Comparison of ENCODE assay signal across 8 cellular contexts in the genomic region with DNA sequence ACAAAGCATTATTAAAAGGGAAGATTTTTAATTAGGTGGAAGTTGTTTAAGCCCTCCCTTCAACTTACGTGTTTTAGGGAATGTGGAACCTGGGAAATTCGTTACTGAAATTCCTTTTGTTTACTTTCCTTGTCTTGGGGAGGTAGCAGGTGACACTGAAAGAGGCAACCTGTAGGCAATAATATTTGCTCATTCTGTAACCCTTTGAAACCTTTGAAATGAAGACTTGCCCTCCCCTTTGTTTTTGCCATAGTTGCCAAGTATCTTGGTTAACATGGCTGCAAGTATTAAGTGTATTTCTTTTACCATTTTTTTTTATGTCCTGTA. TPM values are rescaled to one million over a fixed set of nuclear protein-coding genes. Genes with fewer than 3 reads are reported as not detected.
DNase-seq lines count a peak whose midpoint lies in the region; ATAC-seq and TF ChIP-seq lines count a peak whose summit lies in the region.

No MANE protein-coding gene starts in this region.

- H3K9me2 ChIP-seq in GM23338 (ENCODE audit: insufficient read depth): no peaks in the 10 kb centered on the region

- no peaks in the 10 kb centered on the region for H3K9me3 ChIP-seq in gastroesophageal sphincter

- peak overlapping the region; percentile 96 for H3K4me3 Mint-ChIP-seq in GM23338

- no peak for TF ChIP-seq EP300 in gastroesophageal sphincter (IDR thresholded peaks at IDR 0.05)

- H3K36me3 ChIP-seq in GM23338 (ENCODE audit: insufficient read depth) (no peaks in the 10 kb centered on the region; the same call in 1 of the 2 replicates), gastroesophageal sphincter (no peaks in the 10 kb centered on the region)

- H3K4me1 Mint-ChIP-seq in GM23338: peaks cover 35% of the 10 kb centered on the region

- H3K36me3 Mint-ChIP-seq in GM23338 (ENCODE audit: low read depth): peaks cover 9% of the 10 kb centered on the region; the same call in 2 of the 3 replicates

- H3K4me3 ChIP-seq in GM23338 (peak overlapping the region; percentile 88), gastroesophageal sphincter (peak overlapping the region; percentile 80 to 84), skeletal muscle cell (ENCODE audit: low read depth, low read length) (peak overlapping the region; percentile 72)

- no peak for TF ChIP-seq POLR2A in gastroesophageal sphincter (IDR thresholded peaks at IDR 0.05)

- H2AFZ ChIP-seq in GM23338: no peak overlapping the region

- peaks cover 3% of the 10 kb centered on the region; the same call in 1 of the 3 replicates for H3K9me3 Mint-ChIP-seq in GM23338

- H3K4me2 ChIP-seq in GM23338: peak overlapping the region; percentile 96

- TF ChIP-seq CTCF in GM23338 (conservative IDR thresholded peaks at IDR 0.05; ENCODE audit: low read depth in 2 of 2) (no peak), VCaP (conservative IDR thresholded peaks at IDR 0.05) (no peak), gastroesophageal sphincter (IDR thresholded peaks at IDR 0.05) (no peak)

- no peak for ATAC-seq in GM23338
- no peak for ATAC-seq in gastroesophageal sphincter
- no peak for ATAC-seq in HG03045 (IDR thresholded peaks at IDR 0.05; ENCODE audit: unreplicated experiment)
- ATAC-seq in GM19395 (IDR thresholded peaks at IDR 0.05; ENCODE audit: unreplicated experiment): no peak

- 27 to 80% methylated on average over 1 to 2 of the region's 2 CpGs for WGBS in gastroesophageal sphincter (ENCODE audit: low coverage in 1 of 2), 2 donors

- peaks cover 15% of the 10 kb centered on the region; the same call in 1 of the 2 replicates for H3K27me3 ChIP-seq in GM23338 (ENCODE audit: insufficient read depth)
- no peaks in the 10 kb centered on the region for H3K27me3 ChIP-seq in gastroesophageal sphincter

- peaks cover 32% of the 10 kb centered on the region for H3K4me1 ChIP-seq in GM23338 (ENCODE audit: insufficient read depth)
- H3K4me1 ChIP-seq in gastroesophageal sphincter: peaks cover 6 to 71% (median 8%) of the 10 kb centered on the region in 3 donors

- H3K27me3 Mint-ChIP-seq in GM23338 (ENCODE audit: insufficient read depth, low read depth, poor library complexity): peaks cover 8% of the 10 kb centered on the region

- DNase-seq in GM23338 (ENCODE audit: low spot score): no peak
- no peak for DNase-seq in skeletal muscle cell (ENCODE audit: low read depth)
- no peak for DNase-seq in NCI-H82 treated with DMSO at 0.1 percent for 48 hours (lab: John Stamatoyannopoulos, UW; ENCODE audit: unreplicated experiment)
- DNase-seq in NOMO-1 treated with dmso at 0.1 percent for 144 hours (lab: John Stamatoyannopoulos, UW; ENCODE audit: unreplicated experiment): no peak

- no peak overlapping the region for H3K27ac Mint-ChIP-seq in GM23338

- H4K20me1 ChIP-seq in GM23338 (replicated peaks; ENCODE audit: insufficient read depth): peaks cover 45% of the 10 kb centered on the region

- H3K27ac ChIP-seq in GM23338 (ENCODE audit: low read depth): no peak overlapping the region
- peak overlapping the region; percentile 93 for H3K27ac ChIP-seq in VCaP
- H3K27ac ChIP-seq in gastroesophageal sphincter: peak overlapping the region in 1 of 4 donors; percentile 88

- H3F3A ChIP-seq in GM23338 (replicated peaks; ENCODE audit: low read depth): no peaks in the 10 kb centered on the region; the same call in 1 of the 2 replicates

- H3K79me2 ChIP-seq in GM23338 (replicated peaks; ENCODE audit: insufficient read depth): peaks cover 60% of the 10 kb centered on the region

TF ChIP-seq in GM23338, 12 proteins besides CTCF, POLR2A, EP300 and RAD21 (continues in another document):
- TF ChIP-seq EZH2phosphoT487 (IDR thresholded peaks at IDR 0.05; ENCODE audit: unreplicated experiment) (no peak), ZNF331 (CRISPR knock-in tag; IDR thresholded peaks at IDR 0.05; ENCODE audit: low read depth) (no peak), JUNB (IDR thresholded peaks at IDR 0.05; ENCODE audit: unreplicated experiment) (no peak), ZNF114 (CRISPR knock-in tag; IDR thresholded peaks at IDR 0.05) (no peak), STAT1 (IDR thresholded peaks at IDR 0.05; ENCODE audit: unreplicated experiment) (no peak)
- TF ChIP-seq, protein P1, sequence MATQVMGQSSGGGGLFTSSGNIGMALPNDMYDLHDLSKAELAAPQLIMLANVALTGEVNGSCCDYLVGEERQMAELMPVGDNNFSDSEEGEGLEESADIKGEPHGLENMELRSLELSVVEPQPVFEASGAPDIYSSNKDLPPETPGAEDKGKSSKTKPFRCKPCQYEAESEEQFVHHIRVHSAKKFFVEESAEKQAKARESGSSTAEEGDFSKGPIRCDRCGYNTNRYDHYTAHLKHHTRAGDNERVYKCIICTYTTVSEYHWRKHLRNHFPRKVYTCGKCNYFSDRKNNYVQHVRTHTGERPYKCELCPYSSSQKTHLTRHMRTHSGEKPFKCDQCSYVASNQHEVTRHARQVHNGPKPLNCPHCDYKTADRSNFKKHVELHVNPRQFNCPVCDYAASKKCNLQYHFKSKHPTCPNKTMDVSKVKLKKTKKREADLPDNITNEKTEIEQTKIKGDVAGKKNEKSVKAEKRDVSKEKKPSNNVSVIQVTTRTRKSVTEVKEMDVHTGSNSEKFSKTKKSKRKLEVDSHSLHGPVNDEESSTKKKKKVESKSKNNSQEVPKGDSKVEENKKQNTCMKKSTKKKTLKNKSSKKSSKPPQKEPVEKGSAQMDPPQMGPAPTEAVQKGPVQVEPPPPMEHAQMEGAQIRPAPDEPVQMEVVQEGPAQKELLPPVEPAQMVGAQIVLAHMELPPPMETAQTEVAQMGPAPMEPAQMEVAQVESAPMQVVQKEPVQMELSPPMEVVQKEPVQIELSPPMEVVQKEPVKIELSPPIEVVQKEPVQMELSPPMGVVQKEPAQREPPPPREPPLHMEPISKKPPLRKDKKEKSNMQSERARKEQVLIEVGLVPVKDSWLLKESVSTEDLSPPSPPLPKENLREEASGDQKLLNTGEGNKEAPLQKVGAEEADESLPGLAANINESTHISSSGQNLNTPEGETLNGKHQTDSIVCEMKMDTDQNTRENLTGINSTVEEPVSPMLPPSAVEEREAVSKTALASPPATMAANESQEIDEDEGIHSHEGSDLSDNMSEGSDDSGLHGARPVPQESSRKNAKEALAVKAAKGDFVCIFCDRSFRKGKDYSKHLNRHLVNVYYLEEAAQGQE (IDR thresholded peaks at IDR 0.05; ENCODE audit: unreplicated experiment): no peak

RNA-seq across cellular contexts. Expression of gene MRPS6, which starts 1.7 kb away (rescaled TPM):
- 80.5 and 103 TPM in 2 replicates for total RNA-seq in GM23338 (2014; rRNA removed; shearing (Covaris generic))
- polyA plus RNA-seq in GM23338 (2016; fragmentation: Nextera tagmentation; extraction: Ambion mirVana): 232 and 242 TPM in 2 replicates
- total RNA-seq in gastroesophageal sphincter: 10 to 100 TPM; 33.1 to 63.7 (median 39.3) TPM

RNA-seq across cellular contexts. Expression of gene SLC5A3, which starts 1.7 kb away (rescaled TPM):
- total RNA-seq in GM23338 (2014; rRNA removed; shearing (Covaris generic)): 31.7 and 32.7 TPM in 2 replicates
- 5.7 and 6.2 TPM in 2 replicates for polyA plus RNA-seq in GM23338 (2016; fragmentation: Nextera tagmentation; extraction: Ambion mirVana)
- 10 to 100 TPM; 11.5 to 29.6 (median 24.4) TPM for total RNA-seq in gastroesophageal sphincter
